In the genomic region with DNA sequence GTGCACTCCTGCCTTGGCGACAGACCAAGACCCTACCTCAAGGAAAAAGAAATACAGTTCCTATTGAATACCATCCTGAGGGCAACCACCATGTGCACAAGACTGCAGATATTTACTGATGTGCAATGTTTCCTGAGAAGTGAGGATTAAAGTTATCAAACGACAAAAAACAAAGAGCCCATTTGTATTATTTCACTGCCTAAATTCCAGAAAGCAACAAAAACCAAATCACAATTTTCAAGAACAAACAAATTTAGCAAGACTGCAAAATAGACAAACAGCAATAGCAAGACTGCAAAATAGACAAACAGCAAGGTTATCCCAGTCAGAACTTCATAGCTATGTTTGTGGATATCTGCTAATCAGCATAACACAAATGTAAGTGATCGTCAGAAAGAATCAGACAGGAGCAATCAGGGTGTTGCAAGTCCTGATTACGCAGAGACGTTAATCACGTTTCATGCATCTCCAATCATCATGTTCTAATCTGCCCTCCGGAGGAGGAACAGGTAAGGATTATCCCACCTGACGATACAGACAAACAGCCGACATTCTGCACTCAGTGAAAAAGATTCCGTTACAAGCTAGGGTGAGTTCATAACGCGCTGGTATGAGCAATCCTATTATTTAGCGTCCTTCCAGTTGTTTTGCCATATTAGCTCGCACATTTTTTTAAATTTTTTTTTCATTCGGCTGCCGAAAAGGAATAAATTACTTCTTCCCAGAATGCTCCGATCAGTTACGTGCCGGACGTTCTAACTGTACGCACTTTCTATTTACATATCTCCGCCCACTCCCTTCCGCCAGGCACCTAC, we compare ENCODE assay signal across 1 cellular context.
TF ChIP-seq lines count a peak whose summit lies in the region.

No MANE protein-coding gene starts in this region.

TF ChIP-seq in GM12878, 131 proteins besides CTCF, POLR2A, EP300 and RAD21 (continued from another document):
- TF ChIP-seq SUPT20H (IDR thresholded peaks at IDR 0.05; ENCODE audit: borderline replicate concordance, control insufficient read depth, low read depth, low read length) (no peak), PAX5 (IDR thresholded peaks at IDR 0.05; ENCODE audit: borderline replicate concordance, low read depth, low read length) (peak; percentile 89), RBBP5 (conservative IDR thresholded peaks at IDR 0.05) (no peak), EGR1 (IDR thresholded peaks at IDR 0.05; ENCODE audit: borderline replicate concordance in 1 of 2, low read depth in 2 of 2, low read length in 2 of 2) (peak in 1 of 2 experiments; percentile 93; a peak in 2 of 3 replicates), SPI1 (IDR thresholded peaks at IDR 0.05; ENCODE audit: borderline replicate concordance, insufficient read depth, low read depth, low read length) (no peak; the same call in 1 of the 2 replicates), MXI1 (IDR thresholded peaks at IDR 0.05; ENCODE audit: low read depth, low read length) (no peak; the same call in 1 of the 2 replicates), EED (IDR thresholded peaks at IDR 0.05; ENCODE audit: low read depth) (no peak; the same call in 1 of the 2 replicates), RUNX3 (IDR thresholded peaks at IDR 0.05; ENCODE audit: low read length) (peak; percentile 84), CHD4 (IDR thresholded peaks at IDR 0.05) (no peak), CEBPB (IDR thresholded peaks at IDR 0.05; ENCODE audit: borderline replicate concordance in 1 of 2, low read depth in 2 of 2, low read length in 2 of 2) (peak; percentile 82 to 100), RELA (IDR thresholded peaks at IDR 0.05; ENCODE audit: borderline replicate concordance, partially characterized antibody) (peak; percentile 65), TCF12 (IDR thresholded peaks at IDR 0.05; ENCODE audit: low read depth, low read length) (peak; percentile 96), CREM (IDR thresholded peaks at IDR 0.05; ENCODE audit: low read depth) (peak; percentile 92), HDAC2 (IDR thresholded peaks at IDR 0.05) (no peak), GABPA (IDR thresholded peaks at IDR 0.05; ENCODE audit: low read depth) (peak; percentile 68), MTA3 (IDR thresholded peaks at IDR 0.05; ENCODE audit: borderline replicate concordance, low read length) (peak; percentile 100), FOS (IDR thresholded peaks at IDR 0.05; ENCODE audit: borderline replicate concordance, extremely low read depth, insufficient read length) (no peak), FOXM1 (IDR thresholded peaks at IDR 0.05; ENCODE audit: low read depth, low read length) (peak; percentile 97), NR2F1 (conservative IDR thresholded peaks at IDR 0.05) (peak; percentile 52; the same call in 1 of the 2 replicates), BHLHE40 (IDR thresholded peaks at IDR 0.05; ENCODE audit: borderline replicate concordance in 1 of 2, low read depth in 2 of 2, low read length in 1 of 2) (peak; percentile 85 to 95), ZNF622 (IDR thresholded peaks at IDR 0.05) (peak; percentile 35; the same call in 1 of the 2 replicates), CBFB (IDR thresholded peaks at IDR 0.05; ENCODE audit: low read depth) (peak; percentile 100), ZNF384 (IDR thresholded peaks at IDR 0.05; ENCODE audit: borderline replicate concordance, low read depth, low read length) (no peak), SIN3A (IDR thresholded peaks at IDR 0.05; ENCODE audit: low read depth, low read length) (no peak), SMC3 (IDR thresholded peaks at IDR 0.05; ENCODE audit: borderline replicate concordance, low read length) (no peak), ZNF274 (IDR thresholded peaks at IDR 0.05; ENCODE audit: insufficient read depth, insufficient read length) (no peak), KLF5 (IDR thresholded peaks at IDR 0.05; ENCODE audit: partially characterized antibody) (peak; percentile 97)
- TF ChIP-seq, protein P1, sequence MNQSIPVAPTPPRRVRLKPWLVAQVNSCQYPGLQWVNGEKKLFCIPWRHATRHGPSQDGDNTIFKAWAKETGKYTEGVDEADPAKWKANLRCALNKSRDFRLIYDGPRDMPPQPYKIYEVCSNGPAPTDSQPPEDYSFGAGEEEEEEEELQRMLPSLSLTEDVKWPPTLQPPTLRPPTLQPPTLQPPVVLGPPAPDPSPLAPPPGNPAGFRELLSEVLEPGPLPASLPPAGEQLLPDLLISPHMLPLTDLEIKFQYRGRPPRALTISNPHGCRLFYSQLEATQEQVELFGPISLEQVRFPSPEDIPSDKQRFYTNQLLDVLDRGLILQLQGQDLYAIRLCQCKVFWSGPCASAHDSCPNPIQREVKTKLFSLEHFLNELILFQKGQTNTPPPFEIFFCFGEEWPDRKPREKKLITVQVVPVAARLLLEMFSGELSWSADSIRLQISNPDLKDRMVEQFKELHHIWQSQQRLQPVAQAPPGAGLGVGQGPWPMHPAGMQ (IDR thresholded peaks at IDR 0.05; ENCODE audit: borderline replicate concordance) = peak; percentile 46; the same call in 1 of the 2 replicates
- TF ChIP-seq, protein P2, sequence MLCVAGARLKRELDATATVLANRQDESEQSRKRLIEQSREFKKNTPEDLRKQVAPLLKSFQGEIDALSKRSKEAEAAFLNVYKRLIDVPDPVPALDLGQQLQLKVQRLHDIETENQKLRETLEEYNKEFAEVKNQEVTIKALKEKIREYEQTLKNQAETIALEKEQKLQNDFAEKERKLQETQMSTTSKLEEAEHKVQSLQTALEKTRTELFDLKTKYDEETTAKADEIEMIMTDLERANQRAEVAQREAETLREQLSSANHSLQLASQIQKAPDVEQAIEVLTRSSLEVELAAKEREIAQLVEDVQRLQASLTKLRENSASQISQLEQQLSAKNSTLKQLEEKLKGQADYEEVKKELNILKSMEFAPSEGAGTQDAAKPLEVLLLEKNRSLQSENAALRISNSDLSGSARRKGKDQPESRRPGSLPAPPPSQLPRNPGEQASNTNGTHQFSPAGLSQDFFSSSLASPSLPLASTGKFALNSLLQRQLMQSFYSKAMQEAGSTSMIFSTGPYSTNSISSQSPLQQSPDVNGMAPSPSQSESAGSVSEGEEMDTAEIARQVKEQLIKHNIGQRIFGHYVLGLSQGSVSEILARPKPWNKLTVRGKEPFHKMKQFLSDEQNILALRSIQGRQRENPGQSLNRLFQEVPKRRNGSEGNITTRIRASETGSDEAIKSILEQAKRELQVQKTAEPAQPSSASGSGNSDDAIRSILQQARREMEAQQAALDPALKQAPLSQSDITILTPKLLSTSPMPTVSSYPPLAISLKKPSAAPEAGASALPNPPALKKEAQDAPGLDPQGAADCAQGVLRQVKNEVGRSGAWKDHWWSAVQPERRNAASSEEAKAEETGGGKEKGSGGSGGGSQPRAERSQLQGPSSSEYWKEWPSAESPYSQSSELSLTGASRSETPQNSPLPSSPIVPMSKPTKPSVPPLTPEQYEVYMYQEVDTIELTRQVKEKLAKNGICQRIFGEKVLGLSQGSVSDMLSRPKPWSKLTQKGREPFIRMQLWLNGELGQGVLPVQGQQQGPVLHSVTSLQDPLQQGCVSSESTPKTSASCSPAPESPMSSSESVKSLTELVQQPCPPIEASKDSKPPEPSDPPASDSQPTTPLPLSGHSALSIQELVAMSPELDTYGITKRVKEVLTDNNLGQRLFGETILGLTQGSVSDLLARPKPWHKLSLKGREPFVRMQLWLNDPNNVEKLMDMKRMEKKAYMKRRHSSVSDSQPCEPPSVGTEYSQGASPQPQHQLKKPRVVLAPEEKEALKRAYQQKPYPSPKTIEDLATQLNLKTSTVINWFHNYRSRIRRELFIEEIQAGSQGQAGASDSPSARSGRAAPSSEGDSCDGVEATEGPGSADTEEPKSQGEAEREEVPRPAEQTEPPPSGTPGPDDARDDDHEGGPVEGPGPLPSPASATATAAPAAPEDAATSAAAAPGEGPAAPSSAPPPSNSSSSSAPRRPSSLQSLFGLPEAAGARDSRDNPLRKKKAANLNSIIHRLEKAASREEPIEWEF (IDR thresholded peaks at IDR 0.05; ENCODE audit: insufficient replicate concordance, low read depth, low read length) = peak; percentile 61
- TF ChIP-seq, protein P3, sequence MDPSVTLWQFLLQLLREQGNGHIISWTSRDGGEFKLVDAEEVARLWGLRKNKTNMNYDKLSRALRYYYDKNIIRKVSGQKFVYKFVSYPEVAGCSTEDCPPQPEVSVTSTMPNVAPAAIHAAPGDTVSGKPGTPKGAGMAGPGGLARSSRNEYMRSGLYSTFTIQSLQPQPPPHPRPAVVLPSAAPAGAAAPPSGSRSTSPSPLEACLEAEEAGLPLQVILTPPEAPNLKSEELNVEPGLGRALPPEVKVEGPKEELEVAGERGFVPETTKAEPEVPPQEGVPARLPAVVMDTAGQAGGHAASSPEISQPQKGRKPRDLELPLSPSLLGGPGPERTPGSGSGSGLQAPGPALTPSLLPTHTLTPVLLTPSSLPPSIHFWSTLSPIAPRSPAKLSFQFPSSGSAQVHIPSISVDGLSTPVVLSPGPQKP (IDR thresholded peaks at IDR 0.05; ENCODE audit: low read depth, low read length) = no peak
